ENCODE assay signal across 1 cellular context in the genomic region with DNA sequence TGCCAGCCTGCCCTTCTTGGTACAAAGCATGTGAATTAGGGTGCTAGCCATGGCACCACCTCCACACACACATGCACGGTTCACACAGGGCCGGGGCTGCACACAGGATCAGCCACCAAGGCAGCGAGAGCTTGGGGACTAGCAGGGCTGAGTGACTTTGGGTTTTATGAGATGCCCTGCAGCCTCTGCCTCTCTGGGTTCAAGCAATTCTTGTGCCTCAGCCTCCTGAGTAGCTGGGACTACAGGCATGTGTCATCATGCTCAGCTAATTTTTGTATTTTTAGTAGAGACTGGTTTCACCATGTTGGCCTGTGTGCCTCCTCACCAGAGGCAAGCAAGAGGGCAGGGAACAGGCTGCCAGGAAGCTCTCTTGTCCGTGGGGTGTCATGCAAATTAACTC. TPM values are rescaled to one million over a fixed set of nuclear protein-coding genes. Genes with fewer than 3 reads are reported as not detected.
"Had no signal": no experiment of that assay in that cellular context is flagged by ENCODE, and none has a peak within 500 bp of the region (broad histone marks: within the 10 kb centered on the region; RNA-seq: fewer than 3 reads in every experiment).

No MANE protein-coding gene starts in this region.

RNA-seq across cellular contexts. Expression of a gene that starts 4.8 kb away (rescaled TPM):
- total RNA-seq: left ventricle myocardium inferior had no signal
